Comparison of ENCODE assay signal across 7 cellular contexts in genomic region chr5:50462579-50462978, GRCh38. TPM values are rescaled to one million over a fixed set of nuclear protein-coding genes. Genes with fewer than 3 reads are reported as not detected.
DNase-seq lines count a peak whose midpoint lies in the region; ATAC-seq and TF ChIP-seq lines count a peak whose summit lies in the region.
"Not testable (repeated sequence)": the region's sequence is repeated elsewhere in the genome, so short reads cannot be mapped to it uniquely, and the experiment has no call there.

No MANE protein-coding gene starts in this region.

- DNase-seq in DMS53 (lab: John Stamatoyannopoulos, UW), result peak; percentile 78
- peak; percentile 49 for DNase-seq in NCI-H187 treated with DMSO at 0.1 percent for 48 hours (lab: John Stamatoyannopoulos, UW)
- not testable (repeated sequence) for DNase-seq in PC-3; heart right ventricle; lung (ENCODE audit: low spot score)
- peak; percentile 2 for DNase-seq in epithelial cell of esophagus (ENCODE audit: low read depth)
- peak; percentile 22 to 27 for DNase-seq in thyroid gland

- not testable (repeated sequence) for H4K20me1 ChIP-seq in PC-3 (ENCODE audit: low read length)

- H3F3A ChIP-seq in PC-3 (ENCODE audit: low read length, unreplicated experiment), result not testable (repeated sequence)

- H2AFZ ChIP-seq in PC-3 (ENCODE audit: low read length), result not testable (repeated sequence)

- WGBS in heart right ventricle, 2 donors, result 61 to 63% methylated on average over 1 of the region's 1 CpG
- 69 to 77% methylated on average over 1 of the region's 1 CpG for WGBS in lung, 2 donors
- WGBS in thyroid gland, 2 donors, result 42 to 46% methylated on average over 1 of the region's 1 CpG

- H3K27ac ChIP-seq in PC-3 (ENCODE audit: low read length); lung (ENCODE audit: low read depth in 1 of 2, low read length in 1 of 2): not testable (repeated sequence)
- peak overlapping the region in 2 of 10 donors; percentile 12 to 19 for H3K27ac ChIP-seq in heart right ventricle
- H3K27ac ChIP-seq in thyroid gland, result peak overlapping the region; percentile 70 to 86 (median 86)

- H3K27me3 ChIP-seq in PC-3 (ENCODE audit: low read length); heart right ventricle; lung (ENCODE audit: control insufficient read depth, insufficient read depth); thyroid gland: not testable (repeated sequence)

- CTCF ChIA-PET in PC-3 (lab: Charles Lee), result not testable (repeated sequence)

- not testable (repeated sequence) for H3K9me3 ChIP-seq in PC-3 (ENCODE audit: low read length); lung (ENCODE audit: control insufficient read depth in 2 of 2, insufficient read depth in 1 of 2, low read length in 1 of 2); thyroid gland
- H3K9me3 ChIP-seq in heart right ventricle, result peaks cover 0 to 11% (median 0%) of the 10 kb centered on the region in 11 donors

- not testable (repeated sequence) for H3K9me2 ChIP-seq in PC-3 (replicated peaks; ENCODE audit: low read length)

- peak; percentile 20; the same call in 1 of the 2 replicates for ATAC-seq in PC-3
- peak in 6 of 8 donors; percentile 67 to 88 (median 78) for ATAC-seq in heart right ventricle
- ATAC-seq in lung (ENCODE audit: insufficient read depth, low FRiP score), result peak; percentile 62

- H3K36me3 ChIP-seq in PC-3 (ENCODE audit: low read depth, low read length); heart right ventricle; lung (ENCODE audit: control insufficient read depth in 2 of 2, insufficient read depth in 2 of 2, low read length in 2 of 2); thyroid gland: not testable (repeated sequence)

- not testable (repeated sequence) for H3K4me2 ChIP-seq in PC-3 (ENCODE audit: low read length)

- TF ChIP-seq POLR2A in thyroid gland (IDR thresholded peaks at IDR 0.05), result not testable (repeated sequence)

- BruUV-seq in PC-3 (replicated peaks; lab: Mats Ljungman, UMichigan), result not testable (repeated sequence)

- not testable (repeated sequence) for TF ChIP-seq CTCF in PC-3 (conservative IDR thresholded peaks at IDR 0.05; ENCODE audit: low read depth, low read length); epithelial cell of esophagus (IDR thresholded peaks at IDR 0.05; ENCODE audit: insufficient read depth, low read depth, low read length, missing control alignments); heart right ventricle (IDR thresholded peaks at IDR 0.05); lung (IDR thresholded peaks at IDR 0.05; ENCODE audit: control extremely low read depth, extremely low read depth); thyroid gland (IDR thresholded peaks at IDR 0.05)

- not testable (repeated sequence) for H3K4me1 ChIP-seq in PC-3 (ENCODE audit: insufficient read depth, low read length); heart right ventricle; lung (ENCODE audit: control insufficient read depth in 2 of 2, insufficient read depth in 2 of 2, low read length in 2 of 2)
- peaks cover 32 to 47% of the 10 kb centered on the region in 2 donors for H3K4me1 ChIP-seq in thyroid gland

- POLR2A ChIA-PET in PC-3 (lab: Charles Lee; ENCODE audit: unreplicated experiment), result not testable (repeated sequence)

- H3K79me2 ChIP-seq in PC-3 (ENCODE audit: low read length), result not testable (repeated sequence)

- intact Hi-C loops in PC-3 (cut with micrococcal nuclease); heart right ventricle (cut with DNase I); thyroid gland (cut with DNase I): not testable (repeated sequence)

- not testable (repeated sequence) for H3K4me3 ChIP-seq in PC-3 (ENCODE audit: low read length); epithelial cell of esophagus (ENCODE audit: low read length); heart right ventricle; lung; thyroid gland (replicated peaks in 1 of 3)

- not testable (repeated sequence) for H3K9ac ChIP-seq in PC-3 (ENCODE audit: low read length)

RNA-seq across cellular contexts. Expression of gene EMB, which starts 21.5 kb away (rescaled TPM):
- total RNA-seq in PC-3 (2014; rRNA removed) (5.4 and 5.6 TPM in 2 replicates), heart right ventricle (10 to 100 TPM in 6 of 10 donors, 1 to 10 TPM in 4; 5.2 to 25.0 (median 12.2) TPM), lung (10 to 100 TPM; 18.9 to 25.1 TPM), thyroid gland (10 to 100 TPM; 54.8 to 78.0 (median 58.5) TPM)
- polyA plus RNA-seq in heart right ventricle (1 to 10 TPM in 1 of 2 donors, under 1 TPM in 1; 0.93 to 3.1 TPM), lung (10 to 100 TPM in 1 of 2 donors, 1 to 10 TPM in 1; 7.6 to 14.9 TPM)

Comparison
In these comparisons a context has a peak if more than half of its experiments do, and no peak if none do; other contexts are left out.
1. ATAC-seq: peak in every context shown above with its lines; median percentile 78 in heart right ventricle; 62 in lung; 20 in PC-3.